ENCODE assay signal across 15 cellular contexts in the genomic region with DNA sequence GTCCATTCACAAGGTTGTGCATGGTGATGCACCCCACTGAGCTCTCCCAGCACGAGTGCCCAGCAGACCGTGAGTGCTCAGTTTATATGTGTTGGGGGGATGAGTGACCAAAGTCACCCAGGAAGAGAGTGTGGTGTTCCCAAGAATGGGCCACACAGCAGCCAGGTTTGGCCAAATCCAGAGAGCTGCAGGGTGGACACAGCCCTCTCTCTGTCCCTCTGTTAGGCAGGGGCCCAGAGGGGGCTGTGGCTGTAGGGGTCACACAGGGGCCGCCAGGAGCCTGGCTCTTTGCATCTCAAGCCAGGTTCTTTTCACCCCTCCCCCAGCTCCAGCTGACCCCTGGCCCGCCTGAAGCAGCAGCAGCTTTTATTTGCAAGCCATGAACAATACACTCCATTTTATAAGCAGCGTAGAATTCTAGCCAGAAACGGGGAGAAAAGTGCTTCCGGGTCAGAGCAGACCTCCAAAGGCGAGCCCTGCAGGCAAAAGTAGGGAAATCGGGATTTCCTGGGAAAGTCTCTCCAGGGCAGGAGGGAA. TPM values are rescaled to one million over a fixed set of nuclear protein-coding genes. Genes with fewer than 3 reads are reported as not detected.
DNase-seq lines count a peak whose midpoint lies in the region; ATAC-seq, FAIRE-seq and TF ChIP-seq lines count a peak whose summit lies in the region.
"Had no signal": no experiment of that assay in that cellular context is flagged by ENCODE, and none has a peak within 500 bp of the region (broad histone marks: within the 10 kb centered on the region; RNA-seq: fewer than 3 reads in every experiment).

No MANE protein-coding gene starts in this region.

- no peak for TF ChIP-seq POLR2A in K562 (conservative IDR thresholded peaks at IDR 0.05)

- H3K9me1 ChIP-seq in K562 (ENCODE audit: control insufficient read depth, insufficient read depth, low read length): no peaks in the 10 kb centered on the region

- POLR2A ChIA-PET in CD8-positive, alpha-beta T cell (lab: Charles Lee): interaction anchor here (0.7 to 2.2 kb wide), 4 partner anchors 9 to 91 kb away, joined by 3 to 8 read pairs (median 4); a partner anchor contains a TSS
- POLR2A ChIA-PET in K562 (lab: Yijun Ruan, JAX): interaction anchor here (0.6 kb wide), 1 partner anchor 20 kb away, joined by 5 read pairs; no protein-coding TSS in a partner anchor

- no peaks in the 10 kb centered on the region for H3K36me3 ChIP-seq in CD8-positive, alpha-beta T cell (ENCODE audit: insufficient read depth, low read length)
- H3K36me3 ChIP-seq in K562 (ENCODE audit: control insufficient read depth, insufficient read depth, low read length) (peaks cover 14% of the 10 kb centered on the region; the same call in 2 of the 3 replicates), neutrophil (peaks cover 36% of the 10 kb centered on the region), psoas muscle (ENCODE audit: insufficient read depth in 1 of 2, low read depth in 1 of 2) (no peaks in the 10 kb centered on the region)
- H3K36me3 ChIP-seq: uterus had no signal

- no peak overlapping the region for H3K4me2 ChIP-seq in K562 (ENCODE audit: insufficient read depth, low read length)

- TF ChIP-seq EP300 in K562 (IDR thresholded peaks at IDR 0.05; ENCODE audit: low read length): no peak

- peaks cover 32% of the 10 kb centered on the region for H3K36me3 Mint-ChIP-seq in CD8-positive, alpha-beta T cell
- H3K36me3 Mint-ChIP-seq in IgD-negative memory B cell: peaks cover 8% of the 10 kb centered on the region

- H3K9me3 Mint-ChIP-seq in CD8-positive, alpha-beta T cell: no peaks in the 10 kb centered on the region
- no peaks in the 10 kb centered on the region for H3K9me3 Mint-ChIP-seq in IgD-negative memory B cell

- H3K9me3 ChIP-seq in CD8-positive, alpha-beta T cell (ENCODE audit: low read length): no peaks in the 10 kb centered on the region
- H3K9me3 ChIP-seq in K562 (replicated peaks; ENCODE audit: control insufficient read depth, insufficient read depth, low read depth, low read length) (peaks cover 3% of the 10 kb centered on the region; the same call in 1 of the 2 replicates), neutrophil (no peaks in the 10 kb centered on the region), psoas muscle (no peaks in the 10 kb centered on the region)
- H3K9me3 ChIP-seq: uterus had no signal

- H3K4me1 ChIP-seq in CD8-positive, alpha-beta T cell (ENCODE audit: insufficient read depth, low read length): peaks cover 94% of the 10 kb centered on the region
- peaks cover 60 to 68% of the 10 kb centered on the region in 2 experiments for H3K4me1 ChIP-seq in K562 (replicated peaks in 1 of 2; ENCODE audit: control insufficient read depth in 2 of 2, insufficient read depth in 2 of 2, low read length in 2 of 2)
- peaks cover 94 to 97% of the 10 kb centered on the region in 2 experiments for H3K4me1 ChIP-seq in neutrophil (ENCODE audit: control insufficient read depth in 1 of 2, insufficient read depth in 1 of 2, low read depth in 1 of 2, low read length in 1 of 2)
- H3K4me1 ChIP-seq in psoas muscle: no peaks in the 10 kb centered on the region
- H3K4me1 ChIP-seq: uterus had no signal

- TF ChIP-seq RAD21 in K562 (CRISPR knock-in tag; conservative IDR thresholded peaks at IDR 0.05 in 1 of 2, IDR thresholded peaks at IDR 0.05 in 1 of 2): no peak

- BruUV-seq in K562 (replicated peaks; lab: Mats Ljungman, UMichigan): no TSS peak

- CTCF ChIA-PET in CD8-positive, alpha-beta T cell (lab: Charles Lee): interaction anchor here (1.3 kb wide), 1 partner anchor 72 kb away, joined by 3 read pairs; no protein-coding TSS in a partner anchor
- CTCF ChIA-PET in K562 (lab: Yijun Ruan, JAX; ENCODE audit: low intra/inter-chr PET ratio): no interaction called here

- WGBS in K562 (ENCODE audit: insufficient coverage, low coverage, missing lambda C conversion rate): 70% methylated on average over 9 of the region's 9 CpGs
- WGBS in psoas muscle, 3 donors: 74 to 81% (median 79%) methylated on average over 9 of the region's 9 CpGs

- DNase-seq in CD8-positive, alpha-beta T cell: no peak
- DNase-seq in K562 (ENCODE audit: extremely low read depth in 1 of 4, low spot score in 3 of 4) (no peak), psoas muscle (no peak), left colon (no peak), HPDE6-E6E7 (ENCODE audit: extremely low spot score) (no peak)
- DNase-seq: activated T-cell treated with anti-CD3 and anti-CD28 coated beads for 4 hours; foreskin keratinocyte; NCI-H1436 treated with DMSO at 0.1 percent for 48 hours; NK-92 treated with Interleukin-12 subunit alpha and Interleukin-12 subunit beta, amount 100 ng/mL, for 24 hours; uterus had no signal

- no peak for ATAC-seq in CD8-positive, alpha-beta T cell
- ATAC-seq in K562 (no peak), GM21723 (IDR thresholded peaks at IDR 0.05; ENCODE audit: unreplicated experiment) (no peak), psoas muscle (no peak), left colon (no peak)
- ATAC-seq: foreskin keratinocyte had no signal

- intact Hi-C loops in CD8-positive, alpha-beta T cell (cut with DNase I, micrococcal nuclease): no loop called here
- intact Hi-C loops in K562 (cut with micrococcal nuclease) (no loop called here), psoas muscle (cut with DNase I) (no loop called here), left colon (cut with DNase I, micrococcal nuclease) (no loop called here)

- peak overlapping the region in 1 of 2 experiments; percentile 68; a peak in 2 of 4 replicates for H3K9ac ChIP-seq in K562 (ENCODE audit: insufficient read depth in 1 of 2, low read depth in 2 of 2, low read length in 2 of 2)

- no peak overlapping the region for H2AFZ ChIP-seq in K562 (ENCODE audit: low read depth, low read length)

- no peaks in the 10 kb centered on the region for H4K20me1 ChIP-seq in K562 (replicated peaks; ENCODE audit: control insufficient read depth, insufficient read depth, low read length)

- peaks cover 78% of the 10 kb centered on the region for H3K79me2 ChIP-seq in K562 (ENCODE audit: control insufficient read depth, insufficient read depth, low read length)

- TF ChIP-seq CTCF in CD8-positive, alpha-beta T cell (IDR thresholded peaks at IDR 0.05): no peak
- TF ChIP-seq CTCF in K562 (IDR thresholded peaks at IDR 0.05 in 2 of 3, conservative IDR thresholded peaks at IDR 0.05 in 1 of 3; ENCODE audit: insufficient read depth in 2 of 3, low read depth in 1 of 3, low read length in 3 of 3): no peak
- TF ChIP-seq CTCF in neutrophil (IDR thresholded peaks at IDR 0.05): no peak
- no peak for TF ChIP-seq CTCF in psoas muscle (IDR thresholded peaks at IDR 0.05)

- H3K4me3 Mint-ChIP-seq in CD8-positive, alpha-beta T cell: peak overlapping the region; percentile 51
- H3K4me3 Mint-ChIP-seq in IgD-negative memory B cell: peak overlapping the region in 3 of 4 donors; percentile 34 to 95 (median 87)

- no peaks in the 10 kb centered on the region for H3K27me3 ChIP-seq in CD8-positive, alpha-beta T cell (ENCODE audit: insufficient read depth, low read length)
- H3K27me3 ChIP-seq in K562 (ENCODE audit: control insufficient read depth in 2 of 2, insufficient read depth in 2 of 2, low read length in 2 of 2) (no peaks in the 10 kb centered on the region), neutrophil (no peaks in the 10 kb centered on the region), psoas muscle (ENCODE audit: insufficient read depth in 3 of 3, low read length in 2 of 3) (peaks cover 0 to 15% (median 0%) of the 10 kb centered on the region in 3 donors)
- H3K27me3 ChIP-seq: foreskin keratinocyte, uterus had no signal

- in situ Hi-C loops in K562 (cut with MboI): no loop called here

- no peak overlapping the region for H3K27ac ChIP-seq in CD8-positive, alpha-beta T cell (ENCODE audit: low read depth, low read length)
- H3K27ac ChIP-seq in K562 (ENCODE audit: extremely low read depth, low read depth, low read length) (no peak overlapping the region), neutrophil (peak overlapping the region; percentile 93), psoas muscle (no peak overlapping the region)
- H3K27ac ChIP-seq: foreskin keratinocyte had no signal

- H3K27ac Mint-ChIP-seq in CD8-positive, alpha-beta T cell: peak overlapping the region; percentile 85
- peak overlapping the region in 2 of 3 donors; percentile 40 to 88 for H3K27ac Mint-ChIP-seq in IgD-negative memory B cell

- H3K4me3 ChIP-seq in CD8-positive, alpha-beta T cell (ENCODE audit: low read depth, low read length): no peak overlapping the region
- H3K4me3 ChIP-seq in K562 (no peak overlapping the region), neutrophil (ENCODE audit: low read depth in 1 of 2, low read length in 1 of 2) (peak overlapping the region in 1 of 2 experiments; percentile 80), psoas muscle (no peak overlapping the region)
- H3K4me3 ChIP-seq: uterus had no signal

- FAIRE-seq in K562 (lab: Jason Lieb, UNC): no peak
- FAIRE-seq: colon, GM18507 had no signal

- H3K4me1 Mint-ChIP-seq in CD8-positive, alpha-beta T cell (ENCODE audit: low read depth): peaks cover 93% of the 10 kb centered on the region
- peaks cover 49 to 81% (median 72%) of the 10 kb centered on the region in 3 donors for H3K4me1 Mint-ChIP-seq in IgD-negative memory B cell

- no peaks in the 10 kb centered on the region for H3K27me3 Mint-ChIP-seq in CD8-positive, alpha-beta T cell (ENCODE audit: low read depth)
- no peaks in the 10 kb centered on the region for H3K27me3 Mint-ChIP-seq in IgD-negative memory B cell

RNA-seq across cellular contexts. Expression of a gene that starts 13.3 kb away (rescaled TPM):
- total RNA-seq in CD8-positive, alpha-beta T cell: 100 to 1,000 TPM; 194 to 199 TPM
- 725 TPM for polyA plus RNA-seq in IgD-negative memory B cell
- total RNA-seq in K562 (2011; cell fraction: chromatin; rRNA removed; ENCODE audit: low replicate concordance): 27.5 and 42.5 TPM in 2 replicates
- 32.2 and 34.5 TPM in 2 replicates for total RNA-seq in K562 (2011; cell fraction: nucleolus; rRNA removed)
- total RNA-seq in K562 (2011; cell fraction: nucleoplasm; rRNA removed): 35.0 and 39.8 TPM in 2 replicates
- total RNA-seq in K562 (2014; rRNA removed): 117 and 145 TPM in 2 replicates
- 49.5 and 60.5 TPM in 2 replicates for total RNA-seq in K562 (2014; rRNA removed; fragmentation: Illumina TruSeq; extraction: Trizol)
- total RNA-seq in K562 (2015; rRNA removed; fragmentation: Illumina TruSeq; extraction: Trizol): 71.8 and 72.5 TPM in 2 replicates
- 185 and 186 TPM in 2 replicates for total RNA-seq in K562 (2021)
- 33.9 and 39.4 TPM in 2 replicates for polyA plus RNA-seq in K562 (2011; rRNA removed)
- 54.4 and 79.1 TPM in 2 replicates for polyA plus RNA-seq in K562 (2011; cell fraction: cytosol; rRNA removed)
- polyA plus RNA-seq in K562 (2011; cell fraction: nucleus; rRNA removed): 33.5 and 46.0 TPM in 2 replicates
- 111 and 131 TPM in 2 replicates for polyA plus RNA-seq in K562 (2012)
- 161 TPM in 2 replicates for polyA plus RNA-seq in K562 (2014; fragmentation: Illumina TruSeq; extraction: Trizol)
- polyA plus RNA-seq in K562 (2014; fragmentation: Nextera tagmentation; extraction: Ambion mirVana): 10 to 100 TPM; 27.7 to 33.4 TPM
- 91.2 and 100 TPM in 2 replicates for polyA plus RNA-seq in K562 (2014; rRNA removed)
- polyA minus RNA-seq in K562 (2011; rRNA and poly(A)+ RNA removed): 21.2 and 25.2 TPM in 2 replicates
- 32.1 and 32.6 TPM in 2 replicates for polyA minus RNA-seq in K562 (2011; cell fraction: cytosol; rRNA and poly(A)+ RNA removed)
- polyA minus RNA-seq in K562 (2011; cell fraction: nucleus; rRNA and poly(A)+ RNA removed): 15.1 and 19.7 TPM in 2 replicates
- total RNA-seq in psoas muscle: 10 to 100 TPM in 2 of 4 donors, 1 to 10 TPM in 2; 7.0 to 11.9 (median 10.4) TPM
- polyA plus RNA-seq in psoas muscle: 10 to 100 TPM in 1 of 3 donors, 1 to 10 TPM in 2; 6.1 to 44.5 (median 7.1) TPM
- 10 to 100 TPM; 51.8 to 71.0 TPM for total RNA-seq in left colon

RNA-seq across cellular contexts. Expression of a gene that starts 43.8 kb away (rescaled TPM):
- total RNA-seq in CD8-positive, alpha-beta T cell: 10 to 100 TPM; 50.8 to 56.5 TPM
- polyA plus RNA-seq in IgD-negative memory B cell (34.1 TPM), K562 (2011; rRNA removed) (25.6 and 34.8 TPM in 2 replicates), K562 (2014; fragmentation: Illumina TruSeq; extraction: Trizol) (16.5 and 20.7 TPM in 2 replicates), K562 (2014; fragmentation: Nextera tagmentation; extraction: Ambion mirVana) (1 to 10 TPM; 2.1 to 2.5 TPM), K562 (2014; rRNA removed) (25.4 and 30.1 TPM in 2 replicates), psoas muscle (10 to 100 TPM in 2 of 3 donors, 1 to 10 TPM in 1; 5.9 to 11.2 (median 11.1) TPM)
- 52.2 and 130 TPM in 2 replicates for total RNA-seq in K562 (2011; cell fraction: chromatin; rRNA removed; ENCODE audit: low replicate concordance)
- total RNA-seq in K562 (2011; cell fraction: nucleolus; rRNA removed): 84.1 and 104 TPM in 2 replicates
- total RNA-seq in K562 (2011; cell fraction: nucleoplasm; rRNA removed): 79.9 and 86.4 TPM in 2 replicates
- total RNA-seq in K562 (2014; rRNA removed) (30.6 and 40.4 TPM in 2 replicates), K562 (2014; rRNA removed; fragmentation: Illumina TruSeq; extraction: Trizol) (15.5 and 16.6 TPM in 2 replicates), K562 (2015; rRNA removed; fragmentation: Illumina TruSeq; extraction: Trizol) (18.5 and 21.1 TPM in 2 replicates), K562 (2021) (48.6 and 51.2 TPM in 2 replicates), psoas muscle (10 to 100 TPM; 13.1 to 19.3 (median 15.9) TPM), left colon (10 to 100 TPM; 45.1 to 61.8 TPM)
- polyA plus RNA-seq in K562 (2011; cell fraction: cytosol; rRNA removed): 33.1 and 49.1 TPM in 2 replicates
- 59.7 and 85.8 TPM in 2 replicates for polyA plus RNA-seq in K562 (2011; cell fraction: nucleus; rRNA removed)
- 22.4 and 33.6 TPM in 2 replicates for polyA plus RNA-seq in K562 (2012)
- polyA minus RNA-seq in K562 (2011; rRNA and poly(A)+ RNA removed): 31.9 and 39.3 TPM in 2 replicates
- polyA minus RNA-seq in K562 (2011; cell fraction: cytosol; rRNA and poly(A)+ RNA removed): 43.7 and 62.8 TPM in 2 replicates
- polyA minus RNA-seq in K562 (2011; cell fraction: nucleus; rRNA and poly(A)+ RNA removed): 33.7 and 40.1 TPM in 2 replicates
